ENCODE assay signal across 22 cellular contexts in the genomic region with DNA sequence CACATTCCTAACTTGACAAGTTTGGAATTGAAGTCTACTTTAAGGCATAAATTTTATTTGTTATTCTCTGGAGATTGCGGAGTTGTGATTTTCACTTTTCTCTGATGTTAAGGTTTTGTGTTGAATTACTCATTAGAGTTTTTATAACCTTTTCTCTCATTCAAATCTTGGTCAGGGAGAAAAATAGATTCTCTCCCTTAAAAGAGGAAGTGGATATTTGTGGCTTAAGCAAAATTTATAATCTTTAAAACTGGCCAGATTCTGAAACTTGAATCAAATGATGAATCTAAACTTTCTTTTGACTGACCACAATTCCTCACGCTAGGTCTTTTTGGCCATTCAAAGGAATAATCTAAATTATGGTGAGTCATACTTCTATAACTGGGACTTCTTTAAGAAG.
DNase-seq lines count a peak whose midpoint lies in the region; ATAC-seq and TF ChIP-seq lines count a peak whose summit lies in the region.
"Had no signal": no experiment of that assay in that cellular context is flagged by ENCODE, and none has a peak within 500 bp of the region (broad histone marks: within the 10 kb centered on the region; RNA-seq: fewer than 3 reads in every experiment).

No MANE protein-coding gene starts in this region.

- H3K4me1 ChIP-seq in OCI-LY7 (ENCODE audit: insufficient read depth, low read length, poor library complexity, severe bottlenecking): peaks cover 34% of the 10 kb centered on the region
- H3K4me1 ChIP-seq: heart right ventricle, stomach had no signal

- peak overlapping the region; percentile 87; the same call in 1 of the 2 replicates for H2AFZ ChIP-seq in OCI-LY7 (ENCODE audit: low read length)

- peak overlapping the region; percentile 41 for H3K4me3 ChIP-seq in OCI-LY7 (ENCODE audit: low read depth, low read length, poor library complexity, severe bottlenecking)
- H3K4me3 ChIP-seq: BLaER1 treated with 17β-estradiol and CSF1 and Interleukin-3, amounts not matched to agents 10 nM and 100 nM; HAP-1; heart right ventricle; MG63; stomach had no signal

- CTCF ChIA-PET in OCI-LY7 (lab: Charles Lee; ENCODE audit: unreplicated experiment): no interaction called here

- H3K9me3 ChIP-seq in OCI-LY7 (ENCODE audit: low read length): no peaks in the 10 kb centered on the region
- H3K9me3 ChIP-seq: MG63, SK-N-SH, stomach had no signal

- no peak for TF ChIP-seq CTCF in OCI-LY7 (conservative IDR thresholded peaks at IDR 0.05; ENCODE audit: low read length)

- no peaks in the 10 kb centered on the region for H3K79me2 ChIP-seq in OCI-LY7 (ENCODE audit: insufficient read depth, low read depth, low read length)

- H3K36me3 ChIP-seq in OCI-LY7 (ENCODE audit: insufficient read depth, low read length): no peaks in the 10 kb centered on the region
- H3K36me3 ChIP-seq: BLaER1 treated with 17β-estradiol and CSF1 and Interleukin-3, amounts not matched to agents 10 nM and 100 nM; HAP-1; heart right ventricle; MG63; stomach had no signal

- DNase-seq in OCI-LY7 (ENCODE audit: low spot score): peak; percentile 22
- no peak for DNase-seq in DMS 273 (lab: John Stamatoyannopoulos, UW; ENCODE audit: unreplicated experiment)
- DNase-seq in ecto neural progenitor cell (ENCODE audit: low spot score): no peak
- no peak for DNase-seq in NCI-H82 (lab: John Stamatoyannopoulos, UW)
- DNase-seq: activated CD4-positive, CD25-positive, alpha-beta regulatory T cell treated with anti-CD3 and anti-CD28 coated beads, Interleukin-2, amount 50 U/mL, for 72 hours; activated CD8-positive, alpha-beta memory T cell treated with anti-CD3 and anti-CD28 coated beads for 24 hours; cortex of kidney; GDM1; heart right ventricle; left ventricle myocardium superior; MG63; NCI-H345; SK-N-SH; stimulated activated CD4-positive, alpha-beta T cell treated with anti-CD3 and anti-CD28 coated beads, Interleukin-1b, Interleukin-23, amount 100 ng/mL, for 48 hours; stomach had no signal

- ATAC-seq in GM18505 (IDR thresholded peaks at IDR 0.05; ENCODE audit: unreplicated experiment) (peak; percentile 30), GM21390 (IDR thresholded peaks at IDR 0.05; ENCODE audit: unreplicated experiment) (peak; percentile 43), HG03039 (IDR thresholded peaks at IDR 0.05; ENCODE audit: unreplicated experiment) (peak; percentile 21), GM21737 (IDR thresholded peaks at IDR 0.05; ENCODE audit: unreplicated experiment) (no peak)
- ATAC-seq: heart right ventricle, left ventricle myocardium superior had no signal

- BruUV-seq in OCI-LY7 (replicated peaks; lab: Mats Ljungman, UMichigan): no TSS peak

- POLR2A ChIA-PET in OCI-LY7 (lab: Charles Lee): no interaction called here

- H3K9me2 ChIP-seq in OCI-LY7 (ENCODE audit: insufficient read depth, low read length): no peaks in the 10 kb centered on the region
- H3K9me2 ChIP-seq: SK-N-SH had no signal

- intact Hi-C loops in OCI-LY7 (cut with micrococcal nuclease; ENCODE audit: unreplicated experiment): loop anchor here (10.0 kb wide), 1 partner anchor 1276 kb away; no protein-coding TSS in a partner anchor

- no peak for TF ChIP-seq POLR2A in GM18505 (IDR thresholded peaks at IDR 0.05; ENCODE audit: borderline replicate concordance, extremely low read depth, insufficient read depth, insufficient read length)

- H3K27ac ChIP-seq in OCI-LY7 (ENCODE audit: low read depth, low read length, poor library complexity, severe bottlenecking): peak overlapping the region; percentile 93
- H3K27ac ChIP-seq: BLaER1 treated with 17β-estradiol and CSF1 and Interleukin-3, amounts not matched to agents 10 nM and 100 nM; heart right ventricle; HL-60; stomach had no signal

- H3K4me2 ChIP-seq in OCI-LY7 (ENCODE audit: low read length): peak overlapping the region; percentile 60
- H3K4me2 ChIP-seq: SK-N-SH had no signal

- H4K20me1 ChIP-seq in OCI-LY7 (ENCODE audit: insufficient read depth, low read length): no peaks in the 10 kb centered on the region
- H4K20me1 ChIP-seq: BLaER1 treated with 17β-estradiol and CSF1 and Interleukin-3, amounts not matched to agents 10 nM and 100 nM had no signal
